ENCODE assay signal across 8 cellular contexts in the genomic region with DNA sequence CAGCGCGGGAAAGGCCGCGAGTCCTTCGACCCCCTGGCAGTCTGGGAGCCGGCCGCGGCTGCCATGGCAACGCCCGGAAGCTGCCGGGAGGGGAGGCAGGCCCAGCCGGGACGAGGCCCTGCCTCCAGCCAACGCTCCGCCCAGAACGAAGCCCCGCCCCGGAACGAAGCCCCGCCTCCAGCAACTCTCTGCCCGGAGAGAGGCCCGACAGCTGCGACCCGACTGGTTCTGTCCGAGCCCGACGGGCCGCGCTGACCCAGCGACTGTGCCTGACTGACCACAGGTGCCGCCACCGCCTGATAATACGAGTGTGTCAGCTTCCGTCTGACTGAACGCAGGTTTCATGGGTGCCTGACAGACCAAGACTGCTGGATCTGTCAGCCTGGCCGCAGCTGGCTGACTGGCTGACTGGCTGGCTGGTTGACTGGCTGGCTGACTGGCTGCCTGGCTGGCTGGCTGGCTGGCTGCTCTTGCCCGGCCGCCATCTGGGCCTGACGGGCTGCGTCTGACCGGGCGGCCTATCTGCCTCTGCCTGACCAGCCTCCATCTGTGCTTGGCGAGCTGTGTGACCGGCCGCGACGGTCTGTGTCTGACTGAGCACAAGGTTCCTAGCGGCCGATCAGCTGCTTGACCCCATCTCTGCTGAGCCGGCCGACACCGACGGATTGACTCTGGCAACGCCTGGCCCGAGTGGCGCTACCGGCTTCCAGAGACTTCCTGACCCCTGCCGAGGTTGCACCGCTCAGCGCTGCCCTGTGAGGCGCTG.
DNase-seq lines count a peak whose midpoint lies in the region; ATAC-seq and TF ChIP-seq lines count a peak whose summit lies in the region.

No MANE protein-coding gene starts in this region.

- H3K27me3 ChIP-seq in DND-41 (ENCODE audit: insufficient read depth, low read length, poor library complexity) (peaks cover 8% of the 10 kb centered on the region), GM23248 (replicated peaks; ENCODE audit: insufficient read depth) (no peaks in the 10 kb centered on the region), RWPE2 (ENCODE audit: insufficient read depth, poor library complexity, severe bottlenecking) (no peaks in the 10 kb centered on the region), neuron (ENCODE audit: insufficient read depth, low read length) (no peaks in the 10 kb centered on the region), stomach smooth muscle (ENCODE audit: control insufficient read depth in 1 of 2, insufficient read depth in 2 of 2, low read length in 2 of 2) (no peaks in the 10 kb centered on the region)

- H2AFZ ChIP-seq in DND-41 (ENCODE audit: low read depth, low read length) = peak overlapping the region; percentile 96
- H2AFZ ChIP-seq in GM23248 = peak overlapping the region; percentile 98
- peak overlapping the region; percentile 90 for H2AFZ ChIP-seq in neuron (ENCODE audit: low read depth, low read length)

- no peaks in the 10 kb centered on the region for H3K9me2 ChIP-seq in GM23248 (ENCODE audit: insufficient read depth)

- H3K4me1 ChIP-seq in DND-41 (ENCODE audit: insufficient read depth, low read length) (peaks cover 16% of the 10 kb centered on the region), GM23248 (ENCODE audit: insufficient read depth) (peaks cover 10% of the 10 kb centered on the region; the same call in 1 of the 2 replicates), RWPE2 (ENCODE audit: insufficient read depth, poor library complexity, severe bottlenecking) (no peaks in the 10 kb centered on the region), neuron (ENCODE audit: insufficient read depth, low read length) (peaks cover 10% of the 10 kb centered on the region), stomach smooth muscle (ENCODE audit: control insufficient read depth, insufficient read depth, low read length) (peaks cover 18% of the 10 kb centered on the region)

- H3K27ac ChIP-seq in DND-41 (ENCODE audit: low read length) (peak overlapping the region; percentile 49; the same call in 1 of the 2 replicates), GM23248 (peak overlapping the region; percentile 49), RWPE2 (ENCODE audit: poor library complexity, severe bottlenecking) (no peak overlapping the region), stomach smooth muscle (ENCODE audit: low read length) (peak overlapping the region; percentile 74)

- peak overlapping the region; percentile 61 for H3K9ac ChIP-seq in DND-41 (ENCODE audit: low read depth, low read length)
- peak overlapping the region; percentile 81 for H3K9ac ChIP-seq in GM23248
- H3K9ac ChIP-seq in stomach smooth muscle (ENCODE audit: low read length in 2 of 2) = peak overlapping the region; percentile 68 to 79

- H4K20me1 ChIP-seq in DND-41 (ENCODE audit: insufficient read depth, low read length) (no peaks in the 10 kb centered on the region), GM23248 (ENCODE audit: insufficient read depth) (no peaks in the 10 kb centered on the region)

- 10 to 12% methylated on average over 48 to 53 of the region's 61 CpGs for WGBS in GM23248 (ENCODE audit: low coverage in 1 of 2, low lambda C conversion rate in 2 of 2, missing lambda C conversion rate in 2 of 2), 2 experiments

- H3K9me3 ChIP-seq in DND-41 (ENCODE audit: insufficient read depth, low read length, severe bottlenecking) = no peaks in the 10 kb centered on the region
- no peaks in the 10 kb centered on the region for H3K9me3 ChIP-seq in GM23248 (ENCODE audit: low read depth)
- H3K9me3 ChIP-seq in RWPE2 (ENCODE audit: severe bottlenecking) = no peaks in the 10 kb centered on the region
- H3K9me3 ChIP-seq in neuron (ENCODE audit: low read length) = peaks cover 10% of the 10 kb centered on the region
- H3K9me3 ChIP-seq in stomach smooth muscle (ENCODE audit: control insufficient read depth in 2 of 2, low read length in 2 of 2) = no peaks in the 10 kb centered on the region

- DNase-seq in DND-41 = peak; percentile 91
- DNase-seq in GM23248 = peak; percentile 93
- peak; percentile 67 for DNase-seq in LNCaP clone FGC (ENCODE audit: low read depth)
- DNase-seq in RWPE2 (ENCODE audit: low spot score) = peak; percentile 96
- peak; percentile 94 for DNase-seq in activated gamma-delta T cell treated with Interleukin-2 at 50 U/mL for 16 hours
- DNase-seq in foreskin fibroblast = peak; percentile 80 to 94

- peaks cover 21% of the 10 kb centered on the region for H3F3A ChIP-seq in GM23248 (ENCODE audit: insufficient read depth)

- TF ChIP-seq CTCF in DND-41 (IDR thresholded peaks at IDR 0.05; ENCODE audit: borderline replicate concordance, extremely low read depth, low read length, poor library complexity, severe bottlenecking) = no peak
- TF ChIP-seq CTCF in LNCaP clone FGC (IDR thresholded peaks at IDR 0.05; ENCODE audit: control insufficient read depth, extremely low read depth, insufficient read depth) = no peak
- no peak for TF ChIP-seq CTCF in RWPE2 (IDR thresholded peaks at IDR 0.05; ENCODE audit: poor library complexity, severe bottlenecking)
- TF ChIP-seq CTCF in foreskin fibroblast (IDR thresholded peaks at IDR 0.05; ENCODE audit: low read depth, low read length) = no peak

- no peaks in the 10 kb centered on the region for H3K36me3 ChIP-seq in DND-41 (ENCODE audit: insufficient read depth, low read length)
- no peaks in the 10 kb centered on the region for H3K36me3 ChIP-seq in GM23248 (ENCODE audit: low read depth)
- H3K36me3 ChIP-seq in RWPE2 (ENCODE audit: low read depth) = no peaks in the 10 kb centered on the region
- H3K36me3 ChIP-seq in neuron (ENCODE audit: insufficient read depth, low read length) = no peaks in the 10 kb centered on the region
- no peaks in the 10 kb centered on the region for H3K36me3 ChIP-seq in stomach smooth muscle (ENCODE audit: control insufficient read depth in 2 of 2, insufficient read depth in 2 of 2, low read length in 2 of 2)

- peak overlapping the region; percentile 53 to 73 for H3K4me3 ChIP-seq in DND-41 (ENCODE audit: low read depth in 1 of 2, low read length in 2 of 2)
- peak overlapping the region; percentile 76 for H3K4me3 ChIP-seq in GM23248
- H3K4me3 ChIP-seq in LNCaP clone FGC (ENCODE audit: low read depth, low read length) = peak overlapping the region; percentile 51
- H3K4me3 ChIP-seq in RWPE2 (ENCODE audit: severe bottlenecking) = peak overlapping the region; percentile 45
- peak overlapping the region; percentile 57 to 61 for H3K4me3 ChIP-seq in foreskin fibroblast (ENCODE audit: low read depth in 1 of 2, low read length in 2 of 2)
- H3K4me3 ChIP-seq in neuron (ENCODE audit: low read length) = peak overlapping the region; percentile 46
- peak overlapping the region; percentile 81 to 86 for H3K4me3 ChIP-seq in stomach smooth muscle (ENCODE audit: low read length in 2 of 2)

- peak overlapping the region; percentile 98 for H3K4me2 ChIP-seq in DND-41 (ENCODE audit: insufficient read depth, low read length)
- H3K4me2 ChIP-seq in GM23248 (ENCODE audit: unreplicated experiment) = peak overlapping the region; percentile 82

- H3K79me2 ChIP-seq in DND-41 (ENCODE audit: insufficient read depth, low read length) = no peaks in the 10 kb centered on the region
- no peaks in the 10 kb centered on the region for H3K79me2 ChIP-seq in GM23248 (ENCODE audit: insufficient read depth)

- peak; percentile 99 for ATAC-seq in DND-41 (ENCODE audit: insufficient read depth, low read depth)
- peak; percentile 93 for ATAC-seq in RWPE2 (ENCODE audit: low read depth)

- in situ Hi-C loops in GM23248 (cut with MboI) = no loop called here
